ENCODE assay signal across 23 cellular contexts in the genomic region with DNA sequence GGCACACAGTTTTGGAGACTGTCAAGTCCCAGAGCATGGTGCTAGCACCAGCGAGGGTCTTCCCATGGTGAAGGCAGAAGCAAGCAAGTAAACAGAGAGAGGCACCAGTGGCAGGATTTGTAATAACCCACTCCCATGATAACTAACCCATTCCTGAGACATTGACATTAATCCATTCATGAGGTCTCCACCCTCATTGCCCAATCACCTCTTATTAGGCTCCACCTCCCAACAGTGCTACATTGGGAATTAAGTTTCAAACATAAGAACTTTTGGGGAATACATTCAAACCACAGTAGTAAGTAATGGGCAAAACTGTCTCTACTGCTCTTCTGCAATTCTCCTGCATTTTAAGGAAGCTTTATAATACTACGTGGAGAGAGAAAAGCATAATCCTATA.
"Had no signal": no experiment of that assay in that cellular context is flagged by ENCODE, and none has a peak within 500 bp of the region (broad histone marks: within the 10 kb centered on the region; RNA-seq: fewer than 3 reads in every experiment).

No MANE protein-coding gene starts in this region.

- H3K4me1 ChIP-seq: foreskin keratinocyte, left lung, lower lobe of right lung, parathyroid adenoma, spleen, upper lobe of right lung, uterus had no signal

- H3K4me3 ChIP-seq: gastroesophageal sphincter, heart left ventricle, hepatocyte, left lung, lower lobe of right lung, skin epidermis, spleen, thoracic aorta, tibial nerve, upper lobe of right lung, uterus had no signal

- H3K9ac ChIP-seq: parathyroid adenoma had no signal

- H3K36me3 ChIP-seq: gastroesophageal sphincter, heart left ventricle, left lung, lower lobe of right lung, spleen, thoracic aorta, tibial nerve, upper lobe of right lung, uterus had no signal

- DNase-seq: cerebellar nuclear complex; cortex of kidney; foreskin keratinocyte; heart left ventricle; kidney; left lung; lower lobe of right lung; naive thymus-derived CD8-positive, alpha-beta T cell; nephron progenitor cell; spleen; stimulated activated CD4-positive, alpha-beta T cell treated with anti-CD3 and anti-CD28 coated beads, Interleukin-15, amount 100 ng/mL, for 24 hours; stimulated activated CD4-positive, alpha-beta T cell treated with anti-CD3 and anti-CD28 coated beads, Interleukin-2, amount 100 ng/mL, for 48 hours; stimulated activated naive B cell treated with anti-CD40 and anti-IgM and Interleukin-4, amounts not matched to agents 10 μg/mL and 1 μg/mL and 100 μg/mL, for 72 hours; upper lobe of right lung; uterus had no signal

- H3K27ac ChIP-seq: epithelial cell of prostate, foreskin keratinocyte, gastroesophageal sphincter, heart left ventricle, hepatocyte, left lung, lower lobe of right lung, parathyroid adenoma, skin epidermis, spleen, thoracic aorta, upper lobe of right lung, uterus had no signal

- H3K27me3 ChIP-seq: foreskin keratinocyte, gastroesophageal sphincter, heart left ventricle, hepatocyte, left lung, spleen, tibial nerve, upper lobe of right lung, uterus had no signal

- ATAC-seq: esophagus mucosa; foreskin keratinocyte; gastroesophageal sphincter; left lung; lower lobe of right lung; naive thymus-derived CD8-positive, alpha-beta T cell; stimulated activated naive B cell treated with anti-CD40 and anti-IgM and Interleukin-4, amounts not matched to agents 10 μg/mL and 1 μg/mL and 100 μg/mL, for 72 hours; upper lobe of right lung had no signal

- H3K9me3 ChIP-seq: gastroesophageal sphincter, left lung, lower lobe of right lung, spleen, thoracic aorta, tibial nerve, upper lobe of right lung, uterus had no signal
